In the genomic region with DNA sequence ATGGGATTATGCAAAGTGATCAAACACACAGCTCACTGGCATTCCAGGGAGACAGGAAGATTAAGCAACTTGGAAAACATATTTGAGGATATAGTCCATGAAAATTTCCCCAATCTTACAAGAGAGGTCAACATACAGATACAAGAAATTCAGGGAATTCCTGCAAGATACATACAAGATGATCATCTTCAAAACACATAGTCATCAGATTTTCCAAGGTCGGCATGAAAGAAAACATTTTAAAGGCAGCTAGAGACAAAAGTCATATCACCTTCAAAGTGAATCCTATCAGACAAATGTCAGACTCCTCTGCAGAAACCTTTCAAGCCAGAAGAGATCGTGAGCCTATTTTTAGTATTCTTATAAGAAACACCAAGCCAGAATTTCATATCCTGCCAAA, we compare ENCODE assay signal across 33 cellular contexts.
"Had no signal": no experiment of that assay in that cellular context is flagged by ENCODE, and none has a peak within 500 bp of the region (broad histone marks: within the 10 kb centered on the region; RNA-seq: fewer than 3 reads in every experiment).

No MANE protein-coding gene starts in this region.

- ATAC-seq: activated naive CD4-positive, alpha-beta T cell treated with anti-CD3 and anti-CD28 coated beads, Interleukin-2, amount 50 U/mL, for 72 hours; activated naive CD8-positive, alpha-beta T cell treated with anti-CD3 and anti-CD28 coated beads, Interleukin-2, amount 50 U/mL, for 24 hours; activated T-cell treated with anti-CD3 and anti-CD28 coated beads, Interleukin-2, amount 50 U/mL, for 4 hours; activated T-cell treated with anti-CD3 and anti-CD28 coated beads, Interleukin-2, amount 50 U/mL, for 72 hours; activated T-helper 17 cell treated with anti-CD3 and anti-CD28 coated beads, Interleukin-2, amount 50 U/mL, for 72 hours; body of pancreas had no signal

- H3K36me3 ChIP-seq: adrenal gland, ascending aorta, brain microvascular endothelial cell, breast epithelium, cardiac muscle cell had no signal

- H3K27ac ChIP-seq: adrenal gland, ascending aorta, body of pancreas, brain microvascular endothelial cell, breast epithelium, cardiac muscle cell had no signal

- DNase-seq: activated effector memory CD4-positive, alpha-beta T cell treated with anti-CD3 and anti-CD28 coated beads, Interleukin-2, amount 50 U/mL, for 16 hours; activated effector memory CD4-positive, alpha-beta T cell treated with Interleukin-2 at 50 U/mL for 16 hours; activated gamma-delta T cell; activated gamma-delta T cell treated with Interleukin-2 at 50 U/mL for 16 hours; activated naive CD4-positive, alpha-beta T cell; activated naive CD4-positive, alpha-beta T cell treated with anti-CD3 and anti-CD28 coated beads for 36 hours; activated naive CD4-positive, alpha-beta T cell treated with anti-CD3 and anti-CD28 coated beads, Interleukin-2, amount 10 ng/mL, durations not matched to agents 7 days and 5 days; activated naive CD4-positive, alpha-beta T cell treated with anti-CD3 and anti-CD28 coated beads, Interleukin-2, amount 50 U/mL, for 16 hours; activated naive CD4-positive, alpha-beta T cell treated with Interleukin-2 at 50 U/mL for 16 hours; activated naive CD8-positive, alpha-beta T cell treated with anti-CD3 and anti-CD28 coated beads for 36 hours; activated naive CD8-positive, alpha-beta T cell treated with anti-CD3 and anti-CD28 coated beads, Interleukin-2, amount 10 ng/mL, durations not matched to agents 7 days and 5 days; activated naive CD8-positive, alpha-beta T cell treated with anti-CD3 and anti-CD28 coated beads, Interleukin-2, amount 50 U/mL, for 24 hours; activated T-cell treated with anti-CD3 and anti-CD28 coated beads, Interleukin-2, amount 50 U/mL, for 1 hour; activated T-cell treated with anti-CD3 and anti-CD28 coated beads, Interleukin-2, amount 50 U/mL, for 24 hours; activated T-cell treated with anti-CD3 and anti-CD28 coated beads, Interleukin-2, amount 50 U/mL, for 4 hours; activated T-cell treated with anti-CD3 and anti-CD28 coated beads, Interleukin-2, amount 50 U/mL, for 48 hours; activated T-cell treated with anti-CD3 and anti-CD28 coated beads, Interleukin-2, amount 50 U/mL, for 72 hours; adrenal gland; amniotic stem cell; amygdala; anterior cingulate cortex; aorta; body of pancreas; brain microvascular endothelial cell; central memory CD4-positive, alpha-beta T cell; cerebellar nuclear complex had no signal

- H3K4me1 ChIP-seq: adrenal gland, ascending aorta, body of pancreas, breast epithelium had no signal

- H3K27me3 ChIP-seq: adrenal gland, ascending aorta, body of pancreas, brain microvascular endothelial cell, breast epithelium, cardiac muscle cell had no signal

- FAIRE-seq: astrocyte, bronchial epithelial cell had no signal

- H3K9me3 ChIP-seq: adrenal gland, ascending aorta, body of pancreas, breast epithelium had no signal

- H3K4me3 ChIP-seq: adrenal gland, ascending aorta, body of pancreas, breast epithelium, cardiac muscle cell had no signal
